15 cellular contexts compared by ENCODE assay signal in genomic region chr4:182367153-182367552, GRCh38.
"Had no signal": no experiment of that assay in that cellular context is flagged by ENCODE, and none has a peak within 500 bp of the region (broad histone marks: within the 10 kb centered on the region; RNA-seq: fewer than 3 reads in every experiment).

No MANE protein-coding gene starts in this region.

- H3K9me3 ChIP-seq: colonic mucosa, esophagus squamous epithelium, ovary, tibial artery had no signal

- H3K4me1 ChIP-seq: colonic mucosa, esophagus squamous epithelium, tibial artery had no signal

- H3K4me1 Mint-ChIP-seq: immature natural killer cell; stimulated activated memory B cell treated with anti-CD40 and anti-IgM and Interleukin-4, amounts not matched to agents 10 μg/mL and 1 μg/mL and 100 μg/mL, for 72 hours had no signal

- H3K27me3 Mint-ChIP-seq: stimulated activated memory B cell treated with anti-CD40 and anti-IgM and Interleukin-4, amounts not matched to agents 10 μg/mL and 1 μg/mL and 100 μg/mL, for 72 hours had no signal

- DNase-seq: activated CD4-positive, alpha-beta T cell treated with anti-CD3 and anti-CD28 coated beads, Interleukin-2, amount 50 U/mL, for 48 hours; activated T-cell treated with anti-CD3 and anti-CD28 coated beads, Interleukin-2, amount 50 U/mL, for 1 hour; colonic mucosa; effector CD4-positive, alpha-beta T cell; esophagus squamous epithelium; immature natural killer cell; ovary; T-helper 1 cell; T1000; tibial artery had no signal

- H3K27ac Mint-ChIP-seq: activated naive CD4-positive, alpha-beta T cell treated with anti-CD3 and anti-CD28 coated beads, Interleukin-2, amount 50 U/mL, for 72 hours; immature natural killer cell; neural progenitor cell; stimulated activated memory B cell treated with anti-CD40 and anti-IgM and Interleukin-4, amounts not matched to agents 10 μg/mL and 1 μg/mL and 100 μg/mL, for 72 hours had no signal

- H3K36me3 Mint-ChIP-seq: activated naive CD4-positive, alpha-beta T cell treated with anti-CD3 and anti-CD28 coated beads, Interleukin-2, amount 50 U/mL, for 72 hours; immature natural killer cell; stimulated activated memory B cell treated with anti-CD40 and anti-IgM and Interleukin-4, amounts not matched to agents 10 μg/mL and 1 μg/mL and 100 μg/mL, for 72 hours had no signal

- H3K9me3 Mint-ChIP-seq: neural progenitor cell had no signal

- H3K4me3 Mint-ChIP-seq: immature natural killer cell; neural progenitor cell; stimulated activated memory B cell treated with anti-CD40 and anti-IgM and Interleukin-4, amounts not matched to agents 10 μg/mL and 1 μg/mL and 100 μg/mL, for 72 hours had no signal

- H3K27me3 ChIP-seq: colonic mucosa, esophagus squamous epithelium, neural progenitor cell, ovary, tibial artery had no signal

- H3K27ac ChIP-seq: colonic mucosa, esophagus squamous epithelium, neural progenitor cell, ovary, tibial artery had no signal

- ATAC-seq: activated naive CD4-positive, alpha-beta T cell treated with anti-CD3 and anti-CD28 coated beads, Interleukin-2, amount 50 U/mL, for 72 hours; SK-N-SH treated with all-trans-retinoic acid at 6 μM for 48 hours; stimulated activated memory B cell treated with anti-CD40 and anti-IgM and Interleukin-4, amounts not matched to agents 10 μg/mL and 1 μg/mL and 100 μg/mL, for 72 hours had no signal

- H3K4me3 ChIP-seq: colonic mucosa, esophagus squamous epithelium, lung, neural progenitor cell, ovary, tibial artery had no signal

- H3K36me3 ChIP-seq: colonic mucosa, esophagus squamous epithelium, neural progenitor cell, ovary, tibial artery had no signal
